In genomic region chr4:2125023-2125422, GRCh38 we compare ENCODE assay signal across 20 cellular contexts.
DNase-seq lines count a peak whose midpoint lies in the region; ATAC-seq and TF ChIP-seq lines count a peak whose summit lies in the region.
"Had no signal": no experiment of that assay in that cellular context is flagged by ENCODE, and none has a peak within 500 bp of the region (broad histone marks: within the 10 kb centered on the region; RNA-seq: fewer than 3 reads in every experiment).

No MANE protein-coding gene starts in this region.

- WGBS in transverse colon (ENCODE audit: low coverage in 1 of 2), 2 donors: 88 to 94% methylated on average over 4 of the region's 4 CpGs

- peak; percentile 54 for ATAC-seq in foreskin keratinocyte
- ATAC-seq: A549, HCT116 had no signal

- H3K27me3 ChIP-seq in breast epithelium (no peaks in the 10 kb centered on the region), foreskin keratinocyte (peaks cover 8% of the 10 kb centered on the region), transverse colon (no peaks in the 10 kb centered on the region)

- CTCF ChIA-PET in MCF 10A (lab: Yijun Ruan, JAX): no interaction called here

- no peaks in the 10 kb centered on the region for H3K36me3 Mint-ChIP-seq in MCF 10A (ENCODE audit: insufficient read depth, unreplicated experiment)
- H3K36me3 Mint-ChIP-seq: IgD-negative memory B cell had no signal

- H3K36me3 ChIP-seq in breast epithelium: no peaks in the 10 kb centered on the region
- H3K36me3 ChIP-seq in transverse colon: no peaks in the 10 kb centered on the region

- H3K9me3 Mint-ChIP-seq in MCF 10A (ENCODE audit: unreplicated experiment): no peaks in the 10 kb centered on the region
- H3K9me3 Mint-ChIP-seq: CD4-positive, alpha-beta T cell; HFFc6 had no signal

- peaks cover 4% of the 10 kb centered on the region for H3K4me1 Mint-ChIP-seq in MCF 10A (ENCODE audit: insufficient read depth, unreplicated experiment)

- POLR2A ChIA-PET in MCF 10A (lab: Yijun Ruan, JAX): no interaction called here

- no peaks in the 10 kb centered on the region for H3K27me3 Mint-ChIP-seq in MCF 10A (ENCODE audit: insufficient read depth, unreplicated experiment)
- H3K27me3 Mint-ChIP-seq: CD4-positive, alpha-beta T cell had no signal

- H3K4me3 ChIP-seq in breast epithelium (no peak overlapping the region), transverse colon (no peak overlapping the region)
- H3K4me3 ChIP-seq: A549 had no signal

- no TSS peak for BruUV-seq in MCF 10A (replicated peaks; lab: Mats Ljungman, UMichigan)

- H3K27ac Mint-ChIP-seq in MCF 10A (ENCODE audit: low read depth, unreplicated experiment): no peak overlapping the region
- H3K27ac Mint-ChIP-seq: CD4-positive, alpha-beta T cell; HFFc6; IgD-negative memory B cell had no signal

- TF ChIP-seq CTCF in MCF 10A (IDR thresholded peaks at IDR 0.05; ENCODE audit: unreplicated experiment) (no peak), breast epithelium (IDR thresholded peaks at IDR 0.05) (no peak), foreskin keratinocyte (conservative IDR thresholded peaks at IDR 0.05) (no peak), transverse colon (IDR thresholded peaks at IDR 0.05) (no peak)

- H3K4me3 Mint-ChIP-seq in MCF 10A (ENCODE audit: unreplicated experiment): no peak overlapping the region
- H3K4me3 Mint-ChIP-seq: CD4-positive, alpha-beta T cell; HFFc6; IgD-negative memory B cell had no signal

- H3K4me1 ChIP-seq in breast epithelium (no peaks in the 10 kb centered on the region), foreskin keratinocyte (peaks cover 5% of the 10 kb centered on the region), transverse colon (no peaks in the 10 kb centered on the region)
- H3K4me1 ChIP-seq: A549, Caco-2 had no signal

- DNase-seq in DMS53 (lab: John Stamatoyannopoulos, UW): peak; percentile 42
- no peak for DNase-seq in DMS53 treated with DMSO at 0.1 percent for 48 hours (lab: John Stamatoyannopoulos, UW; ENCODE audit: unreplicated experiment)
- peak; percentile 9 for DNase-seq in MCF 10A (ENCODE audit: unreplicated experiment)
- DNase-seq in breast epithelium (ENCODE audit: low spot score in 2 of 2): no peak
- peak in 1 of 2 donors; percentile 52 for DNase-seq in foreskin keratinocyte
- DNase-seq in SKM-1 treated with dmso at 0.1 percent for 144 hours (lab: John Stamatoyannopoulos, UW; ENCODE audit: unreplicated experiment): no peak
- DNase-seq in transverse colon: no peak
- DNase-seq: AML-193; Caco-2; CD4-positive, alpha-beta T cell; DMS79 treated with DMSO at 0.1 percent for 48 hours; GF-D8; GOT3; H7; HFFc6 had no signal

- intact Hi-C loops in MCF 10A (cut with micrococcal nuclease) (no loop called here), breast epithelium (cut with DNase I; ENCODE audit: low total_unique reads) (no loop called here), transverse colon (cut with DNase I; ENCODE audit: low total_unique reads) (no loop called here)

- no peak for TF ChIP-seq EP300 in transverse colon (IDR thresholded peaks at IDR 0.05; ENCODE audit: low read depth)

- TF ChIP-seq POLR2A in breast epithelium (IDR thresholded peaks at IDR 0.05) (no peak), transverse colon (IDR thresholded peaks at IDR 0.05) (no peak)

- in situ Hi-C loops in transverse colon (cut with MboI; ENCODE audit: low pct_ligation_motif_present in 1 of 4, low pct_unique_long_range_greater_than_20kb in 1 of 4, low sequenced_read_pairs in 3 of 4): no loop called here

- H3K9me3 ChIP-seq in breast epithelium (no peaks in the 10 kb centered on the region), transverse colon (no peaks in the 10 kb centered on the region)
- H3K9me3 ChIP-seq: A549, Caco-2 had no signal

- H3K27ac ChIP-seq in breast epithelium (no peak overlapping the region), foreskin keratinocyte (no peak overlapping the region), transverse colon (no peak overlapping the region)
- H3K27ac ChIP-seq: 22Rv1, A549, C4-2B had no signal

Comparison
In these comparisons a context has a peak if more than half of its experiments do, and no peak if none do; other contexts are left out.
1. DNase-seq: peak in DMS53 (single experiment) and MCF 10A (single experiment); none in DMS53 treated with DMSO at 0.1 percent for 48 hours (single experiment), breast epithelium (0 of 2), SKM-1 treated with dmso at 0.1 percent for 144 hours (single experiment) and transverse colon (single experiment).